In the genomic region with DNA sequence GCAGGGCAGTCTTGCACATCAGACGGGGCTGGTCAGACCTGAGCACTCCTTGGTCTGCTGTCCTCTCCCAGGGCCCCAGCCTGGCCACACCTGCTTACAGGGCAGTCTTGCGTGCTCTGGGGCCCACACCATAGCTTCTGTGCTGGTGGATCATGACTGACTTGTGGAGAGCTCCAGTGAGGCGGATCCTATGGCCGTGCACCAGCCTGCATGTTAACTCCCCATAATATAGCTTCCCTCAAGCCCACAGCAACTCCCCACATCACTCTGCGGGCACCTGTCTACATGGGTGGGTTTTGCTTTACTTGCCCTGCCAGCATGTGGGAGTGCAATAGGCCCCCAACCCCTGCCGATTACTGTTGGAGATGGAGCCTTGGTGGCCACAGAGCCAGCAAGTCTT, we compare ENCODE assay signal across 40 cellular contexts. TPM values are rescaled to one million over a fixed set of nuclear protein-coding genes. Genes with fewer than 3 reads are reported as not detected.
"Had no signal": no experiment of that assay in that cellular context is flagged by ENCODE, and none has a peak within 500 bp of the region (broad histone marks: within the 10 kb centered on the region; RNA-seq: fewer than 3 reads in every experiment).

No MANE protein-coding gene starts in this region.

- H3K4me1 ChIP-seq: ascending aorta had no signal

- DNase-seq: activated CD4-positive, alpha-beta memory T cell treated with anti-CD3 and anti-CD28 coated beads, Interleukin-2, amount 10 ng/mL, durations not matched to agents 7 days and 5 days; activated CD4-positive, alpha-beta T cell treated with anti-CD3 and anti-CD28 coated beads for 1 hour; activated CD4-positive, alpha-beta T cell treated with anti-CD3 and anti-CD28 coated beads for 36 hours; activated CD4-positive, alpha-beta T cell treated with anti-CD3 and anti-CD28 coated beads for 48 hours; activated CD4-positive, alpha-beta T cell treated with anti-CD3 and anti-CD28 coated beads, Interleukin-2, amount 10 ng/mL, durations not matched to agents 7 days and 5 days; activated CD4-positive, alpha-beta T cell treated with anti-CD3 and anti-CD28 coated beads, Interleukin-2, amount 50 U/mL, for 48 hours; activated CD4-positive, CD25-positive, alpha-beta regulatory T cell; activated CD8-positive, alpha-beta memory T cell treated with anti-CD3 and anti-CD28 coated beads for 24 hours; activated CD8-positive, alpha-beta memory T cell treated with anti-CD3 and anti-CD28 coated beads, Interleukin-2, amount 10 ng/mL, durations not matched to agents 7 days and 5 days; activated CD8-positive, alpha-beta memory T cell treated with anti-CD3 and anti-CD28 coated beads, Interleukin-2, amount 50 U/mL, for 48 hours; activated CD8-positive, alpha-beta T cell treated with anti-CD3 and anti-CD28 coated beads, Interleukin-2, amount 10 ng/mL, durations not matched to agents 7 days and 5 days; activated effector memory CD4-positive, alpha-beta T cell treated with Interleukin-2 at 50 U/mL for 16 hours; activated gamma-delta T cell; activated naive CD4-positive, alpha-beta T cell treated with anti-CD3 and anti-CD28 coated beads, Interleukin-2, amount 10 ng/mL, durations not matched to agents 7 days and 5 days; activated naive CD4-positive, alpha-beta T cell treated with Interleukin-2 at 50 U/mL for 16 hours; activated naive CD8-positive, alpha-beta T cell treated with anti-CD3 and anti-CD28 coated beads, Interleukin-2, amount 10 ng/mL, durations not matched to agents 7 days and 5 days; activated naive CD8-positive, alpha-beta T cell treated with anti-CD3 and anti-CD28 coated beads, Interleukin-2, amount 50 U/mL, for 24 hours; activated T-cell treated with anti-CD3 and anti-CD28 coated beads, Interleukin-2, amount 50 U/mL, for 24 hours; activated T-cell treated with anti-CD3 and anti-CD28 coated beads, Interleukin-2, amount 50 U/mL, for 48 hours; amygdala; anterior cingulate cortex; caudate nucleus; T-helper 1 cell; T-helper 2 cell; T-helper 9 cell; WERI-Rb-1 had no signal

- H3K36me3 ChIP-seq: ascending aorta, cardiac muscle cell, WERI-Rb-1 had no signal

- H3K4me3 Mint-ChIP-seq: activated CD4-positive, alpha-beta memory T cell treated with anti-CD3 and anti-CD28 coated beads, Interleukin-2, amount 10 ng/mL, durations not matched to agents 7 days and 5 days; activated CD4-positive, alpha-beta T cell treated with anti-CD3 and anti-CD28 coated beads for 36 hours; activated CD4-positive, alpha-beta T cell treated with anti-CD3 and anti-CD28 coated beads, Interleukin-2, amount 10 ng/mL, durations not matched to agents 7 days and 5 days; activated CD8-positive, alpha-beta memory T cell treated with anti-CD3 and anti-CD28 coated beads, Interleukin-2, amount 10 ng/mL, durations not matched to agents 7 days and 5 days; activated CD8-positive, alpha-beta T cell treated with anti-CD3 and anti-CD28 coated beads, Interleukin-2, amount 10 ng/mL, durations not matched to agents 7 days and 5 days; activated naive CD4-positive, alpha-beta T cell treated with anti-CD3 and anti-CD28 coated beads, Interleukin-2, amount 10 ng/mL, durations not matched to agents 7 days and 5 days; activated naive CD4-positive, alpha-beta T cell treated with anti-CD3 and anti-CD28 coated beads, Interleukin-2, amount 50 U/mL, for 24 hours; activated naive CD8-positive, alpha-beta T cell; activated naive CD8-positive, alpha-beta T cell treated with anti-CD3 and anti-CD28 coated beads, Interleukin-2, amount 10 ng/mL, durations not matched to agents 7 days and 5 days; activated naive CD8-positive, alpha-beta T cell treated with anti-CD3 and anti-CD28 coated beads, Interleukin-2, amount 50 U/mL, for 24 hours; activated T-cell treated with anti-CD3 and anti-CD28 coated beads, Interleukin-2, amount 50 U/mL, for 24 hours; brain; central memory CD8-positive, alpha-beta T cell; T-helper 1 cell treated with Interleukin-12 subunit alpha and Interleukin-12 subunit beta and Interleukin-4 antibody, amounts not matched to agents 30 μg/mL and 1 μg/mL, for 36 hours; T-helper 2 cell treated with Interferon-gamma antibody and Interleukin-4, amounts not matched to agents 5 μg/mL and 100 μg/mL, for 36 hours; WTC11 had no signal

- H3K4me3 ChIP-seq: ascending aorta, cardiac muscle cell had no signal

- H3K9me3 Mint-ChIP-seq: activated CD4-positive, alpha-beta memory T cell treated with anti-CD3 and anti-CD28 coated beads, Interleukin-2, amount 10 ng/mL, durations not matched to agents 7 days and 5 days; activated CD4-positive, alpha-beta T cell treated with anti-CD3 and anti-CD28 coated beads, Interleukin-2, amount 10 ng/mL, durations not matched to agents 7 days and 5 days; activated naive CD4-positive, alpha-beta T cell treated with anti-CD3 and anti-CD28 coated beads, Interleukin-2, amount 10 ng/mL, durations not matched to agents 7 days and 5 days; activated naive CD4-positive, alpha-beta T cell treated with anti-CD3 and anti-CD28 coated beads, Interleukin-2, amount 50 U/mL, for 24 hours; activated naive CD8-positive, alpha-beta T cell treated with anti-CD3 and anti-CD28 coated beads, Interleukin-2, amount 10 ng/mL, durations not matched to agents 7 days and 5 days; activated naive CD8-positive, alpha-beta T cell treated with anti-CD3 and anti-CD28 coated beads, Interleukin-2, amount 50 U/mL, for 24 hours; activated T-cell treated with anti-CD3 and anti-CD28 coated beads, Interleukin-2, amount 50 U/mL, for 24 hours; central memory CD8-positive, alpha-beta T cell; T-helper 1 cell treated with Interleukin-12 subunit alpha and Interleukin-12 subunit beta and Interleukin-4 antibody, amounts not matched to agents 30 μg/mL and 1 μg/mL, for 36 hours; T-helper 2 cell treated with Interferon-gamma antibody and Interleukin-4, amounts not matched to agents 5 μg/mL and 100 μg/mL, for 36 hours; WTC11 had no signal

- H3K27me3 Mint-ChIP-seq: activated CD4-positive, alpha-beta memory T cell treated with anti-CD3 and anti-CD28 coated beads, Interleukin-2, amount 10 ng/mL, durations not matched to agents 7 days and 5 days; activated CD4-positive, alpha-beta T cell treated with anti-CD3 and anti-CD28 coated beads for 36 hours; activated CD4-positive, alpha-beta T cell treated with anti-CD3 and anti-CD28 coated beads, Interleukin-2, amount 10 ng/mL, durations not matched to agents 7 days and 5 days; activated CD8-positive, alpha-beta memory T cell treated with anti-CD3 and anti-CD28 coated beads, Interleukin-2, amount 10 ng/mL, durations not matched to agents 7 days and 5 days; activated naive CD4-positive, alpha-beta T cell treated with anti-CD3 and anti-CD28 coated beads, Interleukin-2, amount 10 ng/mL, durations not matched to agents 7 days and 5 days; activated naive CD4-positive, alpha-beta T cell treated with anti-CD3 and anti-CD28 coated beads, Interleukin-2, amount 50 U/mL, for 24 hours; activated naive CD8-positive, alpha-beta T cell; activated naive CD8-positive, alpha-beta T cell treated with anti-CD3 and anti-CD28 coated beads, Interleukin-2, amount 10 ng/mL, durations not matched to agents 7 days and 5 days; activated naive CD8-positive, alpha-beta T cell treated with anti-CD3 and anti-CD28 coated beads, Interleukin-2, amount 50 U/mL, for 24 hours; activated T-cell treated with anti-CD3 and anti-CD28 coated beads, Interleukin-2, amount 50 U/mL, for 24 hours; central memory CD8-positive, alpha-beta T cell had no signal

- H3K9me3 ChIP-seq: ascending aorta had no signal

- H3K27ac Mint-ChIP-seq: activated CD4-positive, alpha-beta memory T cell treated with anti-CD3 and anti-CD28 coated beads, Interleukin-2, amount 10 ng/mL, durations not matched to agents 7 days and 5 days; activated CD4-positive, alpha-beta T cell treated with anti-CD3 and anti-CD28 coated beads for 36 hours; activated CD4-positive, alpha-beta T cell treated with anti-CD3 and anti-CD28 coated beads, Interleukin-2, amount 10 ng/mL, durations not matched to agents 7 days and 5 days; activated CD8-positive, alpha-beta memory T cell treated with anti-CD3 and anti-CD28 coated beads, Interleukin-2, amount 10 ng/mL, durations not matched to agents 7 days and 5 days; activated CD8-positive, alpha-beta T cell treated with anti-CD3 and anti-CD28 coated beads, Interleukin-2, amount 10 ng/mL, durations not matched to agents 7 days and 5 days; activated naive CD4-positive, alpha-beta T cell treated with anti-CD3 and anti-CD28 coated beads, Interleukin-2, amount 10 ng/mL, durations not matched to agents 7 days and 5 days; activated naive CD4-positive, alpha-beta T cell treated with anti-CD3 and anti-CD28 coated beads, Interleukin-2, amount 50 U/mL, for 24 hours; activated naive CD8-positive, alpha-beta T cell; activated naive CD8-positive, alpha-beta T cell treated with anti-CD3 and anti-CD28 coated beads, Interleukin-2, amount 10 ng/mL, durations not matched to agents 7 days and 5 days; activated naive CD8-positive, alpha-beta T cell treated with anti-CD3 and anti-CD28 coated beads, Interleukin-2, amount 50 U/mL, for 24 hours; activated T-cell treated with anti-CD3 and anti-CD28 coated beads, Interleukin-2, amount 50 U/mL, for 24 hours; activated T-helper 2 cell treated with anti-CD3 and anti-CD28 coated beads, Interferon-gamma antibody, Interleukin-2, Interleukin-4, amounts not matched to agents 10 μg/mL and 5 μg/mL and 100 μg/mL, durations not matched to agents 14 hours and 24 hours and 36 hours; brain; T-helper 1 cell treated with Interleukin-12 subunit alpha and Interleukin-12 subunit beta and Interleukin-4 antibody, amounts not matched to agents 30 μg/mL and 1 μg/mL, for 36 hours; T-helper 2 cell treated with Interferon-gamma antibody and Interleukin-4, amounts not matched to agents 5 μg/mL and 100 μg/mL, for 36 hours; WTC11 had no signal

- ATAC-seq: activated CD4-positive, alpha-beta T cell treated with anti-CD3 and anti-CD28 coated beads for 36 hours; activated CD4-positive, CD25-positive, alpha-beta regulatory T cell treated with anti-CD3 and anti-CD28 coated beads, Interleukin-2, amount 50 U/mL, for 24 hours; activated CD8-positive, alpha-beta memory T cell treated with anti-CD3 and anti-CD28 coated beads, Interleukin-2, amount 10 ng/mL, durations not matched to agents 7 days and 5 days; activated CD8-positive, alpha-beta T cell treated with anti-CD3 and anti-CD28 coated beads, Interleukin-2, amount 10 ng/mL, durations not matched to agents 7 days and 5 days; activated naive CD8-positive, alpha-beta T cell treated with anti-CD3 and anti-CD28 coated beads, Interleukin-2, amount 50 U/mL, for 24 hours; WTC11 had no signal

- FAIRE-seq: TTC549 had no signal

- H3K27ac ChIP-seq: ascending aorta, cardiac muscle cell, WERI-Rb-1 had no signal

- H3K36me3 Mint-ChIP-seq: activated CD8-positive, alpha-beta memory T cell treated with anti-CD3 and anti-CD28 coated beads, Interleukin-2, amount 10 ng/mL, durations not matched to agents 7 days and 5 days; activated naive CD4-positive, alpha-beta T cell treated with anti-CD3 and anti-CD28 coated beads, Interleukin-2, amount 10 ng/mL, durations not matched to agents 7 days and 5 days; activated naive CD4-positive, alpha-beta T cell treated with anti-CD3 and anti-CD28 coated beads, Interleukin-2, amount 50 U/mL, for 24 hours; activated naive CD8-positive, alpha-beta T cell; WTC11 had no signal

- H3K27me3 ChIP-seq: ascending aorta, cardiac muscle cell had no signal

- H3K4me1 Mint-ChIP-seq: activated CD4-positive, alpha-beta memory T cell treated with anti-CD3 and anti-CD28 coated beads, Interleukin-2, amount 10 ng/mL, durations not matched to agents 7 days and 5 days; activated CD4-positive, alpha-beta T cell treated with anti-CD3 and anti-CD28 coated beads for 36 hours; activated CD4-positive, alpha-beta T cell treated with anti-CD3 and anti-CD28 coated beads, Interleukin-2, amount 10 ng/mL, durations not matched to agents 7 days and 5 days; activated CD8-positive, alpha-beta memory T cell treated with anti-CD3 and anti-CD28 coated beads, Interleukin-2, amount 10 ng/mL, durations not matched to agents 7 days and 5 days; activated naive CD4-positive, alpha-beta T cell treated with anti-CD3 and anti-CD28 coated beads, Interleukin-2, amount 10 ng/mL, durations not matched to agents 7 days and 5 days; activated naive CD4-positive, alpha-beta T cell treated with anti-CD3 and anti-CD28 coated beads, Interleukin-2, amount 50 U/mL, for 24 hours; activated naive CD8-positive, alpha-beta T cell treated with anti-CD3 and anti-CD28 coated beads, Interleukin-2, amount 10 ng/mL, durations not matched to agents 7 days and 5 days; activated naive CD8-positive, alpha-beta T cell treated with anti-CD3 and anti-CD28 coated beads, Interleukin-2, amount 50 U/mL, for 24 hours; brain; central memory CD8-positive, alpha-beta T cell; WTC11 had no signal

RNA-seq across cellular contexts. Expression of a gene that starts 59.2 kb away (rescaled TPM):
- total RNA-seq: activated CD4-positive, alpha-beta memory T cell treated with anti-CD3 and anti-CD28 coated beads, Interleukin-2, amount 10 ng/mL, durations not matched to agents 7 days and 5 days; activated CD4-positive, alpha-beta T cell treated with anti-CD3 and anti-CD28 coated beads for 36 hours; activated CD4-positive, alpha-beta T cell treated with anti-CD3 and anti-CD28 coated beads, Interleukin-2, amount 10 ng/mL, durations not matched to agents 7 days and 5 days; activated CD8-positive, alpha-beta memory T cell treated with anti-CD3 and anti-CD28 coated beads, Interleukin-2, amount 10 ng/mL, durations not matched to agents 7 days and 5 days; activated CD8-positive, alpha-beta T cell treated with anti-CD3 and anti-CD28 coated beads, Interleukin-2, amount 10 ng/mL, durations not matched to agents 7 days and 5 days; activated naive CD8-positive, alpha-beta T cell treated with anti-CD3 and anti-CD28 coated beads, Interleukin-2, amount 10 ng/mL, durations not matched to agents 7 days and 5 days; activated T-helper 2 cell treated with anti-CD3 and anti-CD28 coated beads, Interferon-gamma antibody, Interleukin-2, Interleukin-4, amounts not matched to agents 10 μg/mL and 5 μg/mL and 100 μg/mL, durations not matched to agents 14 hours and 24 hours and 36 hours; ascending aorta; bronchial epithelial cell; cardiac muscle cell; WTC11 had no signal
- polyA plus RNA-seq: adipose tissue, cardiac muscle cell had no signal
